ENCODE assay signal across 20 cellular contexts in the genomic region with DNA sequence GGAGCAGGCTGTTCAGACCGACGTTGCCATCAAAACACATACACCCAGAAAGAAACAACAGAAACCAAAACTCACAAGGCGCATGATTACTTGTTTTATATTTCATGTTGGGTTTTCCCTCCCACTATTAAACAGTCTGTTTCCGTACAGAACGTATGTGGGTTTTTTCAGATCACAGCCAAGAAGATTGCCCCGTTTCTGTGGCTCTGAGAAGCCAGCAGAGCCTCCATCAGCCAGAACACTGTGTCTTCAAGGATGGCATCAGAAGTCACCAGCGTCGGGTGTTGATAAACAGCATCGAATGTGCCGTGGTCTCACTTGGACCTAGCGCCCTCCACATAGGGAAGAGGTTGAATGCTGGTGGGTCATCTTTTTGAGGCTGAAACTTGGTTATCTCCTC. TPM values are rescaled to one million over a fixed set of nuclear protein-coding genes. Genes with fewer than 3 reads are reported as not detected.
DNase-seq lines count a peak whose midpoint lies in the region; ATAC-seq and TF ChIP-seq lines count a peak whose summit lies in the region.
"Had no signal": no experiment of that assay in that cellular context is flagged by ENCODE, and none has a peak within 500 bp of the region (broad histone marks: within the 10 kb centered on the region; RNA-seq: fewer than 3 reads in every experiment).

No MANE protein-coding gene starts in this region.

- DNase-seq in activated CD4-positive, CD25-positive, alpha-beta regulatory T cell treated with anti-CD3 and anti-CD28 coated beads, Interleukin-2, amount 50 U/mL, for 72 hours: no peak
- DNase-seq in CD14-positive monocyte (ENCODE audit: low spot score) (no peak), immature natural killer cell (peak; percentile 27 to 53 (median 52)), NCI-H1092 (lab: John Stamatoyannopoulos, UW) (no peak)
- DNase-seq in activated T-helper 2 cell treated with anti-CD3 and anti-CD28 coated beads, Interferon-gamma antibody, Interleukin-2, Interleukin-4, amounts not matched to agents 10 μg/mL and 5 μg/mL and 100 μg/mL, durations not matched to agents 14 hours and 24 hours and 36 hours (ENCODE audit: low spot score): no peak
- DNase-seq: activated CD8-positive, alpha-beta memory T cell treated with anti-CD3 and anti-CD28 coated beads, Interleukin-2, amount 50 U/mL, for 48 hours; aorta; BE2C; DMS153; foreskin keratinocyte; left lung; NCI-H1694 treated with DMSO at 0.1 percent for 48 hours; NCI-H446 treated with DMSO at 0.1 percent for 48 hours; transverse colon; WERI-Rb-1 had no signal

- H3K9me3 Mint-ChIP-seq in CD14-positive monocyte: no peaks in the 10 kb centered on the region
- no peaks in the 10 kb centered on the region for H3K9me3 Mint-ChIP-seq in activated T-helper 2 cell treated with anti-CD3 and anti-CD28 coated beads, Interferon-gamma antibody, Interleukin-2, Interleukin-4, amounts not matched to agents 10 μg/mL and 5 μg/mL and 100 μg/mL, durations not matched to agents 14 hours and 24 hours and 36 hours
- no peaks in the 10 kb centered on the region for H3K9me3 Mint-ChIP-seq in immature natural killer cell
- H3K9me3 Mint-ChIP-seq: GM23338 had no signal

- H3K36me3 Mint-ChIP-seq in CD14-positive monocyte: peaks cover 56 to 71% of the 10 kb centered on the region in 2 donors
- H3K36me3 Mint-ChIP-seq in activated T-helper 2 cell treated with anti-CD3 and anti-CD28 coated beads, Interferon-gamma antibody, Interleukin-2, Interleukin-4, amounts not matched to agents 10 μg/mL and 5 μg/mL and 100 μg/mL, durations not matched to agents 14 hours and 24 hours and 36 hours (ENCODE audit: low read depth): peaks cover 57% of the 10 kb centered on the region
- H3K36me3 Mint-ChIP-seq in immature natural killer cell: peaks cover 11 to 23% (median 21%) of the 10 kb centered on the region in 3 donors

- TF ChIP-seq CTCF in CD14-positive monocyte (IDR thresholded peaks at IDR 0.05): no peak

- H3K4me3 Mint-ChIP-seq in CD14-positive monocyte (no peak overlapping the region), immature natural killer cell (peak overlapping the region; percentile 71 to 87 (median 85))
- H3K4me3 Mint-ChIP-seq in activated T-helper 2 cell treated with anti-CD3 and anti-CD28 coated beads, Interferon-gamma antibody, Interleukin-2, Interleukin-4, amounts not matched to agents 10 μg/mL and 5 μg/mL and 100 μg/mL, durations not matched to agents 14 hours and 24 hours and 36 hours (ENCODE audit: low read depth): peak overlapping the region; percentile 39
- H3K4me3 Mint-ChIP-seq: GM23338 had no signal

- H3K27me3 Mint-ChIP-seq in CD14-positive monocyte (ENCODE audit: low read depth in 3 of 3) (no peaks in the 10 kb centered on the region), immature natural killer cell (ENCODE audit: low read depth in 3 of 3) (peaks cover 5 to 13% (median 11%) of the 10 kb centered on the region in 3 donors)
- no peaks in the 10 kb centered on the region for H3K27me3 Mint-ChIP-seq in activated T-helper 2 cell treated with anti-CD3 and anti-CD28 coated beads, Interferon-gamma antibody, Interleukin-2, Interleukin-4, amounts not matched to agents 10 μg/mL and 5 μg/mL and 100 μg/mL, durations not matched to agents 14 hours and 24 hours and 36 hours (ENCODE audit: low read depth)

- intact Hi-C loops in CD14-positive monocyte (cut with micrococcal nuclease): no loop called here
- intact Hi-C loops in activated T-helper 2 cell treated with anti-CD3 and anti-CD28 coated beads, Interferon-gamma antibody, Interleukin-2, Interleukin-4, amounts not matched to agents 10 μg/mL and 5 μg/mL and 100 μg/mL, durations not matched to agents 14 hours and 24 hours and 36 hours (cut with micrococcal nuclease): no loop called here

- ATAC-seq in activated CD4-positive, CD25-positive, alpha-beta regulatory T cell treated with anti-CD3 and anti-CD28 coated beads, Interleukin-2, amount 50 U/mL, for 24 hours: peak; percentile 44 to 47
- ATAC-seq in GM19324 (IDR thresholded peaks at IDR 0.05; ENCODE audit: low FRiP score, unreplicated experiment) (no peak), GM21360 (IDR thresholded peaks at IDR 0.05; ENCODE audit: unreplicated experiment) (no peak)
- ATAC-seq: foreskin keratinocyte, GM23338, left lung had no signal

- H3K4me1 Mint-ChIP-seq in CD14-positive monocyte (peaks cover 57% of the 10 kb centered on the region), immature natural killer cell (peaks cover 50 to 55% of the 10 kb centered on the region in 2 donors)
- peaks cover 23% of the 10 kb centered on the region for H3K4me1 Mint-ChIP-seq in activated T-helper 2 cell treated with anti-CD3 and anti-CD28 coated beads, Interferon-gamma antibody, Interleukin-2, Interleukin-4, amounts not matched to agents 10 μg/mL and 5 μg/mL and 100 μg/mL, durations not matched to agents 14 hours and 24 hours and 36 hours (ENCODE audit: low read depth)

- H3K27ac Mint-ChIP-seq in CD14-positive monocyte (peak overlapping the region in 5 of 7 donors; percentile 8 to 71 (median 69)), immature natural killer cell (peak overlapping the region; percentile 98 to 100 (median 99))
- peak overlapping the region; percentile 85 for H3K27ac Mint-ChIP-seq in activated T-helper 2 cell treated with anti-CD3 and anti-CD28 coated beads, Interferon-gamma antibody, Interleukin-2, Interleukin-4, amounts not matched to agents 10 μg/mL and 5 μg/mL and 100 μg/mL, durations not matched to agents 14 hours and 24 hours and 36 hours
- H3K27ac Mint-ChIP-seq: GM23338 had no signal

RNA-seq across cellular contexts. Expression of a gene that starts 42.8 kb away (rescaled TPM):
- polyA plus RNA-seq in CD14-positive monocyte (1 to 10 TPM; 6.4 to 7.2 TPM), immature natural killer cell (10 to 100 TPM in 1 of 3 donors, 1 to 10 TPM in 2; 5.0 to 20.8 (median 7.5) TPM)
- total RNA-seq in activated T-helper 2 cell treated with anti-CD3 and anti-CD28 coated beads, Interferon-gamma antibody, Interleukin-2, Interleukin-4, amounts not matched to agents 10 μg/mL and 5 μg/mL and 100 μg/mL, durations not matched to agents 14 hours and 24 hours and 36 hours: 55.3 and 55.5 TPM in 2 replicates

RNA-seq across cellular contexts. Expression of a gene that starts 56.0 kb away (rescaled TPM):
- polyA plus RNA-seq in CD14-positive monocyte: 1 to 10 TPM; 1.5 to 3.1 TPM
- 0.21 TPM in 1 of 2 replicates, not detected in the other for total RNA-seq in activated T-helper 2 cell treated with anti-CD3 and anti-CD28 coated beads, Interferon-gamma antibody, Interleukin-2, Interleukin-4, amounts not matched to agents 10 μg/mL and 5 μg/mL and 100 μg/mL, durations not matched to agents 14 hours and 24 hours and 36 hours
- polyA plus RNA-seq in immature natural killer cell: 1 to 10 TPM in 2 of 3 donors, under 1 TPM in 1; 0.44 to 1.4 (median 1.2) TPM
- total RNA-seq: foreskin keratinocyte, MCF 10A had no signal
- polyA plus RNA-seq: foreskin keratinocyte had no signal

Comparison
In these comparisons a context has a peak if more than half of its experiments do, and no peak if none do; other contexts are left out.
1. ATAC-seq: peak in activated CD4-positive, CD25-positive, alpha-beta regulatory T cell treated with anti-CD3 and anti-CD28 coated beads, Interleukin-2, amount 50 U/mL, for 24 hours (2 of 2); none in GM19324 (single experiment) and GM21360 (single experiment).
2. DNase-seq: peak in immature natural killer cell (3 of 3); none in activated CD4-positive, CD25-positive, alpha-beta regulatory T cell treated with anti-CD3 and anti-CD28 coated beads, Interleukin-2, amount 50 U/mL, for 72 hours (single experiment), CD14-positive monocyte (single experiment), activated T-helper 2 cell treated with anti-CD3 and anti-CD28 coated beads, Interferon-gamma antibody, Interleukin-2, Interleukin-4, amounts not matched to agents 10 μg/mL and 5 μg/mL and 100 μg/mL, durations not matched to agents 14 hours and 24 hours and 36 hours (single experiment) and NCI-H1092 (single experiment).
3. H3K4me3 Mint-ChIP-seq: peak in activated T-helper 2 cell treated with anti-CD3 and anti-CD28 coated beads, Interferon-gamma antibody, Interleukin-2, Interleukin-4, amounts not matched to agents 10 μg/mL and 5 μg/mL and 100 μg/mL, durations not matched to agents 14 hours and 24 hours and 36 hours (single experiment) and immature natural killer cell (5 of 5); none in CD14-positive monocyte (0 of 2).
4. Peak in every context shown above with its lines, with median percentiles within 50 percentile points of each other: H3K27ac Mint-ChIP-seq.